ENCODE assay signal across 8 cellular contexts in genomic region chr20:46087161-46087560, GRCh38. TPM values are rescaled to one million over a fixed set of nuclear protein-coding genes. Genes with fewer than 3 reads are reported as not detected.
DNase-seq lines count a peak whose midpoint lies in the region; ATAC-seq and TF ChIP-seq lines count a peak whose summit lies in the region.

No MANE protein-coding gene starts in this region.

- H3K27me3 ChIP-seq in CD4-positive, alpha-beta memory T cell (ENCODE audit: insufficient read depth, low read length), result no peaks in the 10 kb centered on the region
- no peaks in the 10 kb centered on the region; the same call in 1 of the 2 replicates for H3K27me3 ChIP-seq in KMS-11 (ENCODE audit: insufficient read depth, low read depth)
- no peaks in the 10 kb centered on the region for H3K27me3 ChIP-seq in naive thymus-derived CD4-positive, alpha-beta T cell (ENCODE audit: control insufficient read depth in 2 of 2, insufficient read depth in 2 of 2, low read length in 2 of 2)

- peak overlapping the region in 7 of 8 donors; percentile 17 to 89 (median 61) for H3K4me3 Mint-ChIP-seq in CD4-positive, alpha-beta memory T cell
- H3K4me3 Mint-ChIP-seq in naive thymus-derived CD4-positive, alpha-beta T cell, result peak overlapping the region; percentile 32 to 95 (median 84)

- H3K9me3 Mint-ChIP-seq in CD4-positive, alpha-beta memory T cell, result no peaks in the 10 kb centered on the region
- H3K9me3 Mint-ChIP-seq in naive thymus-derived CD4-positive, alpha-beta T cell, result peaks cover 0 to 1% (median 0%) of the 10 kb centered on the region in 11 donors

- H2AFZ ChIP-seq in KMS-11 (ENCODE audit: low read depth), result no peak overlapping the region

- peaks cover 0 to 15% of the 10 kb centered on the region in 2 donors for H3K36me3 Mint-ChIP-seq in CD4-positive, alpha-beta memory T cell
- peaks cover 0 to 2% (median 0%) of the 10 kb centered on the region in 5 donors for H3K36me3 Mint-ChIP-seq in naive thymus-derived CD4-positive, alpha-beta T cell

- CTCF ChIA-PET in CD4-positive, alpha-beta memory T cell (lab: Charles Lee; ENCODE audit: partially characterized antibody), result interaction anchor here (0.9 to 2.4 kb wide), 4 partner anchors 64 to 100 kb away, joined by 3 to 8 read pairs (median 3); no protein-coding TSS in a partner anchor
- CTCF ChIA-PET in naive thymus-derived CD4-positive, alpha-beta T cell (lab: Charles Lee), result interaction anchor here (1.0 kb wide), 1 partner anchor 117 kb away, joined by 3 read pairs; no protein-coding TSS in a partner anchor

- peak overlapping the region; percentile 5; the same call in 1 of the 2 replicates for H3K4me2 ChIP-seq in KMS-11

- in situ Hi-C loops in astrocyte of the spinal cord (cut with HindIII; ENCODE audit: low sequenced_read_pairs), result no loop called here

- H3K9ac ChIP-seq in KMS-11, result no peak overlapping the region

- no peak for DNase-seq in CD4-positive, alpha-beta memory T cell
- DNase-seq in astrocyte of the spinal cord (ENCODE audit: low read depth, low spot score), result peak; percentile 13
- no peak for DNase-seq in naive thymus-derived CD4-positive, alpha-beta T cell
- DNase-seq in stimulated activated CD8-positive, alpha-beta memory T cell treated with anti-CD3 and anti-CD28 coated beads, Interleukin-4, amount 100 ng/mL, for 48 hours, result no peak
- no peak for DNase-seq in activated CD4-positive, alpha-beta T cell treated with anti-CD3 and anti-CD28 coated beads, Interleukin-2, amount 50 U/mL, for 1 hour
- DNase-seq in Right ventricle myocardium inferior (ENCODE audit: missing footprints), result no peak

- no peak overlapping the region for H3K4me3 ChIP-seq in CD4-positive, alpha-beta memory T cell (ENCODE audit: low read length in 2 of 2)
- H3K4me3 ChIP-seq in KMS-11 (IDR thresholded peaks at IDR 0.05; ENCODE audit: insufficient read depth, low read depth, low read length) (no peak overlapping the region), astrocyte of the spinal cord (ENCODE audit: low read depth, low read length) (no peak overlapping the region)
- H3K4me3 ChIP-seq in naive thymus-derived CD4-positive, alpha-beta T cell (ENCODE audit: low read length), result no peak overlapping the region

- H3K4me1 Mint-ChIP-seq in CD4-positive, alpha-beta memory T cell, result peaks cover 49 to 80% (median 66%) of the 10 kb centered on the region in 4 donors
- H3K4me1 Mint-ChIP-seq in naive thymus-derived CD4-positive, alpha-beta T cell, result peaks cover 45 to 79% (median 76%) of the 10 kb centered on the region in 7 donors

- no peak overlapping the region for H3K27ac ChIP-seq in CD4-positive, alpha-beta memory T cell (ENCODE audit: low read depth, low read length)
- no peak overlapping the region for H3K27ac ChIP-seq in KMS-11
- H3K27ac ChIP-seq in naive thymus-derived CD4-positive, alpha-beta T cell (ENCODE audit: low read depth, low read length), result no peak overlapping the region

- peak; percentile 54 for TF ChIP-seq CTCF in KMS-11 (conservative IDR thresholded peaks at IDR 0.05; ENCODE audit: low read depth, low read length)
- TF ChIP-seq CTCF in astrocyte of the spinal cord (IDR thresholded peaks at IDR 0.05; ENCODE audit: low read depth, low read length), result peak; percentile 39

- peak overlapping the region in 2 of 7 donors; percentile 41 to 49 for H3K27ac Mint-ChIP-seq in CD4-positive, alpha-beta memory T cell
- peak overlapping the region in 3 of 9 donors; percentile 12 to 18 (median 14) for H3K27ac Mint-ChIP-seq in naive thymus-derived CD4-positive, alpha-beta T cell

- H4K20me1 ChIP-seq in KMS-11 (ENCODE audit: insufficient read depth), result peaks cover 30% of the 10 kb centered on the region; the same call in 1 of the 2 replicates

- no peak for ATAC-seq in naive thymus-derived CD4-positive, alpha-beta T cell
- ATAC-seq in GM19328 (IDR thresholded peaks at IDR 0.05; ENCODE audit: unreplicated experiment) (no peak), Right ventricle myocardium inferior (no peak)

- POLR2A ChIA-PET in CD4-positive, alpha-beta memory T cell (lab: Charles Lee; ENCODE audit: partially characterized antibody), result no interaction called here
- POLR2A ChIA-PET in naive thymus-derived CD4-positive, alpha-beta T cell (lab: Charles Lee), result no interaction called here

- H3K36me3 ChIP-seq in CD4-positive, alpha-beta memory T cell (ENCODE audit: insufficient read depth, low read length), result no peaks in the 10 kb centered on the region
- no peaks in the 10 kb centered on the region for H3K36me3 ChIP-seq in KMS-11 (ENCODE audit: insufficient read depth)
- H3K36me3 ChIP-seq in naive thymus-derived CD4-positive, alpha-beta T cell (ENCODE audit: control insufficient read depth in 2 of 3, insufficient read depth in 3 of 3, low read length in 3 of 3), result peaks cover 0 to 3% (median 0%) of the 10 kb centered on the region in 3 experiments

- H3K4me1 ChIP-seq in CD4-positive, alpha-beta memory T cell (ENCODE audit: insufficient read depth, low read length), result peaks cover 74% of the 10 kb centered on the region
- H3K4me1 ChIP-seq in KMS-11 (ENCODE audit: low read depth, poor library complexity, severe bottlenecking), result peaks cover 20% of the 10 kb centered on the region
- H3K4me1 ChIP-seq in naive thymus-derived CD4-positive, alpha-beta T cell (ENCODE audit: control insufficient read depth in 2 of 2, insufficient read depth in 2 of 2, low read length in 2 of 2), result peaks cover 29 to 52% of the 10 kb centered on the region in 2 donors

- H3K9me3 ChIP-seq in CD4-positive, alpha-beta memory T cell (ENCODE audit: control insufficient read depth in 1 of 2, low read length in 2 of 2), result no peaks in the 10 kb centered on the region
- no peaks in the 10 kb centered on the region for H3K9me3 ChIP-seq in naive thymus-derived CD4-positive, alpha-beta T cell (ENCODE audit: control insufficient read depth in 2 of 3, low read length in 3 of 3)

- H3K27me3 Mint-ChIP-seq in CD4-positive, alpha-beta memory T cell, result no peaks in the 10 kb centered on the region
- H3K27me3 Mint-ChIP-seq in naive thymus-derived CD4-positive, alpha-beta T cell, result no peaks in the 10 kb centered on the region

- peaks cover 72% of the 10 kb centered on the region for H3K79me2 ChIP-seq in KMS-11 (ENCODE audit: insufficient read depth, low read depth)

- intact Hi-C loops in CD4-positive, alpha-beta memory T cell (cut with micrococcal nuclease), result loop anchor here (1.0 to 5.0 kb wide), 3 partner anchors 65 to 295 kb away; partner anchors contain the start of genes DNTTIP1 and WFDC3
- intact Hi-C loops in naive thymus-derived CD4-positive, alpha-beta T cell (cut with micrococcal nuclease), result loop anchor here (1.0 to 10.0 kb wide), 3 partner anchors 64 to 598 kb away; partner anchors contain the start of genes TP53RK (in 1 of the 2) and UBE2C (in 1 of the 2)
- intact Hi-C loops in Right ventricle myocardium inferior (cut with DNase I), result loop anchor here (5.0 to 10.0 kb wide), 2 partner anchors 60 to 262 kb away; partner anchors contain the start of genes SLC12A5 and TNNC2

RNA-seq across cellular contexts. Expression of gene NCOA5, which starts 2.6 kb away (rescaled TPM):
- total RNA-seq in CD4-positive, alpha-beta memory T cell, result 10 to 100 TPM; 37.8 to 47.2 TPM
- polyA plus RNA-seq in CD4-positive, alpha-beta memory T cell, result 10 to 100 TPM; 12.8 to 39.4 TPM
- 10 to 100 TPM; 15.7 to 43.8 (median 39.4) TPM for total RNA-seq in naive thymus-derived CD4-positive, alpha-beta T cell
- polyA plus RNA-seq in naive thymus-derived CD4-positive, alpha-beta T cell, result 10 to 100 TPM; 25.4 to 47.6 TPM
- 19.4 TPM for total RNA-seq in Right ventricle myocardium inferior

RNA-seq across cellular contexts. Expression of gene CD40, which starts 31.0 kb away (rescaled TPM):
- total RNA-seq in CD4-positive, alpha-beta memory T cell, result 1 to 10 TPM; 2.5 to 2.9 TPM
- 1 to 10 TPM; 3.1 to 3.7 TPM for polyA plus RNA-seq in CD4-positive, alpha-beta memory T cell
- total RNA-seq in naive thymus-derived CD4-positive, alpha-beta T cell, result 1 to 10 TPM; 1.7 to 10.0 (median 4.0) TPM
- 1 to 10 TPM; 4.0 to 5.2 TPM for polyA plus RNA-seq in naive thymus-derived CD4-positive, alpha-beta T cell
- total RNA-seq in Right ventricle myocardium inferior, result 8.0 TPM

RNA-seq across cellular contexts. Expression of gene SLC12A5, which starts 58.1 kb away (rescaled TPM):
- not detected for total RNA-seq in CD4-positive, alpha-beta memory T cell
- polyA plus RNA-seq in CD4-positive, alpha-beta memory T cell, result not detected
- total RNA-seq in naive thymus-derived CD4-positive, alpha-beta T cell, result not detected
- polyA plus RNA-seq in naive thymus-derived CD4-positive, alpha-beta T cell, result not detected
- total RNA-seq in Right ventricle myocardium inferior, result not detected
